In the genomic region with DNA sequence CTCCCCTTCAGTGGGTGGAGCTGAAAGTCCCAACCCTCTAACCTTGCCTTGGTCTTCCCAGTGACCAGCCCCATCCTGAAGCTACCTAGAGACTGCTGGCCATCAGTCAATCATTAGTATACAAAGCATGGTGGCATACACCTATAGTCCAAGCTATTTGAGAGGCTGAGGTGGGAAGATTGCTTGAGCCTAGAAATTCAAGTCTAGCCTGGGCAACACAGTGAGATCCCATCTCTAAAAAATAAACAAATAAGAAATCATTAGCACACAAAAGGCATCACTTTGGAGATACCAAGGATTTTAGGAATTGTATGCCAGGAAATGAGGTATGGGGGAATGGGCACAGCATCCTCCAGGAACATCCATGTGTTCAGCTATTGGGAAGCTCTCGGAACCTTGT, we compare ENCODE assay signal across 31 cellular contexts. TPM values are rescaled to one million over a fixed set of nuclear protein-coding genes. Genes with fewer than 3 reads are reported as not detected.
DNase-seq lines count a peak whose midpoint lies in the region; FAIRE-seq and TF ChIP-seq lines count a peak whose summit lies in the region.
"Had no signal": no experiment of that assay in that cellular context is flagged by ENCODE, and none has a peak within 500 bp of the region (broad histone marks: within the 10 kb centered on the region; RNA-seq: fewer than 3 reads in every experiment).

No MANE protein-coding gene starts in this region.

- DNase-seq in activated effector memory CD4-positive, alpha-beta T cell treated with anti-CD3 and anti-CD28 coated beads, Interleukin-2, amount 50 U/mL, for 16 hours: peak; percentile 27
- DNase-seq in activated effector memory CD4-positive, alpha-beta T cell treated with Interleukin-2 at 50 U/mL for 16 hours: no peak
- DNase-seq in astrocyte (ENCODE audit: low read depth) (no peak), mesenteric fat pad (ENCODE audit: low spot score) (peak; percentile 1), NCI-H748 treated with DMSO at 0.1 percent for 48 hours (lab: John Stamatoyannopoulos, UW) (no peak), superior temporal gyrus (ENCODE audit: extremely low spot score) (no peak)
- DNase-seq: AML-193; C1 segment of cervical spinal cord; CD4-positive, alpha-beta memory T cell; CD4-positive, CD25-positive, alpha-beta regulatory T cell; CD8-positive, alpha-beta memory T cell; COR-L47; DMS 273 treated with DMSO at 0.1 percent for 48 hours; DMS153; DMS53; DMS79; DND-41; EL; GDM1 had no signal

- POLR2A ChIA-PET in HEK293 (lab: Yijun Ruan, JAX): no interaction called here

- H3K27ac ChIP-seq in HEK293 (ENCODE audit: extremely low read depth, low read depth, low read length) (no peak overlapping the region), astrocyte (ENCODE audit: low read depth, low read length) (no peak overlapping the region)
- H3K27ac ChIP-seq: 22Rv1, A549, BLaER1 had no signal

- no peaks in the 10 kb centered on the region for H3K27me3 ChIP-seq in astrocyte (ENCODE audit: insufficient read depth, low read length)
- H3K27me3 ChIP-seq: BLaER1 had no signal

- H3K4me3 ChIP-seq in HEK293 (ENCODE audit: low read depth, low read length): no peak overlapping the region
- no peak overlapping the region for H3K4me3 ChIP-seq in astrocyte (ENCODE audit: insufficient read depth, low read depth, low read length)
- H3K4me3 ChIP-seq: A549, BLaER1, GM12878 had no signal

- no peaks in the 10 kb centered on the region for H3K27me3 Mint-ChIP-seq in astrocyte (ENCODE audit: low read depth, unreplicated experiment)
- H3K27me3 Mint-ChIP-seq: B cell had no signal

- peaks cover 19% of the 10 kb centered on the region for H3K9me3 Mint-ChIP-seq in astrocyte (ENCODE audit: unreplicated experiment)

- H3K27ac Mint-ChIP-seq in astrocyte (ENCODE audit: unreplicated experiment): peak overlapping the region; percentile 66
- H3K27ac Mint-ChIP-seq: B cell; CD14-positive monocyte; CD4-positive, CD25-positive, alpha-beta regulatory T cell had no signal

- H3K4me1 ChIP-seq in HEK293 (ENCODE audit: control insufficient read depth, insufficient read depth, low read length) (no peaks in the 10 kb centered on the region), astrocyte (ENCODE audit: insufficient read depth, low read length) (peaks cover 13% of the 10 kb centered on the region)

- FAIRE-seq in astrocyte (lab: Jason Lieb, UNC): no peak
- FAIRE-seq: A549, GM12878, GM12892, GM18507 had no signal

- H3K36me3 ChIP-seq in HEK293 (ENCODE audit: control insufficient read depth in 2 of 2, insufficient read depth in 1 of 2, low read length in 2 of 2) (no peaks in the 10 kb centered on the region), astrocyte (ENCODE audit: insufficient read depth, low read length) (no peaks in the 10 kb centered on the region)
- H3K36me3 ChIP-seq: BLaER1 had no signal

- H3K4me2 ChIP-seq in astrocyte (ENCODE audit: low read length): no peak overlapping the region
- H3K4me2 ChIP-seq: A549, BLaER1 had no signal

- no peaks in the 10 kb centered on the region for H3K79me2 ChIP-seq in astrocyte (ENCODE audit: insufficient read depth, low read length)

- CTCF ChIA-PET in HEK293 (lab: Yijun Ruan, JAX): interaction anchor here (0.7 kb wide), 1 partner anchor 76 kb away, joined by 4 read pairs; no protein-coding TSS in a partner anchor

- H2AFZ ChIP-seq in astrocyte (ENCODE audit: low read depth, low read length): no peak overlapping the region

- H3K4me1 Mint-ChIP-seq in astrocyte (ENCODE audit: low read depth, unreplicated experiment): peaks cover 5% of the 10 kb centered on the region

- H3K9me3 ChIP-seq in HEK293 (ENCODE audit: control insufficient read depth, insufficient read depth, low read depth, low read length): no peaks in the 10 kb centered on the region
- H3K9me3 ChIP-seq in astrocyte (ENCODE audit: insufficient read depth, low read depth, low read length): peaks cover 6% of the 10 kb centered on the region

- peaks cover 13% of the 10 kb centered on the region for H3K36me3 Mint-ChIP-seq in astrocyte (ENCODE audit: low read depth, unreplicated experiment)

- TF ChIP-seq CTCF in HEK293 (tag by site-specific recombination; IDR thresholded peaks at IDR 0.05) (no peak), astrocyte (IDR thresholded peaks at IDR 0.05; ENCODE audit: insufficient read depth, low read depth, low read length) (no peak)

- no peak overlapping the region for H3K4me3 Mint-ChIP-seq in astrocyte (ENCODE audit: unreplicated experiment)
- H3K4me3 Mint-ChIP-seq: B cell; CD14-positive monocyte; CD4-positive, alpha-beta memory T cell; CD4-positive, CD25-positive, alpha-beta regulatory T cell; CD8-positive, alpha-beta memory T cell had no signal

- no peaks in the 10 kb centered on the region for H4K20me1 ChIP-seq in astrocyte (ENCODE audit: insufficient read depth, low read length)
- H4K20me1 ChIP-seq: BLaER1 had no signal

- H3K9ac ChIP-seq in astrocyte (ENCODE audit: low read length): no peak overlapping the region
- H3K9ac ChIP-seq: BLaER1 had no signal

TF ChIP-seq in HEK293, 187 proteins besides CTCF, POLR2A, EP300 and RAD21:
- TF ChIP-seq ZNF596 (tag by site-specific recombination; IDR thresholded peaks at IDR 0.05) (no peak), ZNF121 (tag by site-specific recombination; IDR thresholded peaks at IDR 0.05) (peak; percentile 53; the same call in 1 of the 2 replicates)
- TF ChIP-seq, protein P1, sequence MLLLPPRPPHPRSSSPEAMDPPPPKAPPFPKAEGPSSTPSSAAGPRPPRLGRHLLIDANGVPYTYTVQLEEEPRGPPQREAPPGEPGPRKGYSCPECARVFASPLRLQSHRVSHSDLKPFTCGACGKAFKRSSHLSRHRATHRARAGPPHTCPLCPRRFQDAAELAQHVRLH (tag by site-specific recombination; IDR thresholded peaks at IDR 0.05): no peak

RNA-seq across cellular contexts. Expression of a gene that starts 4.4 kb away (rescaled TPM):
- 3,307 and 4,155 TPM in 2 replicates for total RNA-seq in astrocyte
- 126 TPM for total RNA-seq in mesenteric fat pad

RNA-seq across cellular contexts. Expression of a gene that starts 41.4 kb away (rescaled TPM):
- total RNA-seq in astrocyte (0.17 TPM in 1 of 2 replicates, not detected in the other), mesenteric fat pad (49.7 TPM)
- total RNA-seq: A172, Daoy, G401 had no signal

RNA-seq across cellular contexts. Expression of a gene that starts 49.4 kb away (rescaled TPM):
- total RNA-seq in astrocyte (6.1 and 6.2 TPM in 2 replicates), mesenteric fat pad (15.3 TPM)

Comparison
In these comparisons a context has a peak if more than half of its experiments do, and no peak if none do; other contexts are left out.
1. DNase-seq: peak in activated effector memory CD4-positive, alpha-beta T cell treated with anti-CD3 and anti-CD28 coated beads, Interleukin-2, amount 50 U/mL, for 16 hours (single experiment) and mesenteric fat pad (single experiment); none in activated effector memory CD4-positive, alpha-beta T cell treated with Interleukin-2 at 50 U/mL for 16 hours (single experiment), astrocyte (single experiment), NCI-H748 treated with DMSO at 0.1 percent for 48 hours (single experiment) and superior temporal gyrus (single experiment).
2. RNA of a gene that starts 4.4 kb away (total RNA-seq): 3,307 to 4,155 TPM in astrocyte; 126 TPM in mesenteric fat pad (single experiment); every median in the first group is over 10 times any median in the second.
3. RNA of a gene that starts 41.4 kb away (total RNA-seq): 49.7 TPM in mesenteric fat pad (single experiment); 0.17 TPM in astrocyte; every median in the first group is over 10 times any median in the second.